ENCODE assay signal across 17 cellular contexts in the genomic region with DNA sequence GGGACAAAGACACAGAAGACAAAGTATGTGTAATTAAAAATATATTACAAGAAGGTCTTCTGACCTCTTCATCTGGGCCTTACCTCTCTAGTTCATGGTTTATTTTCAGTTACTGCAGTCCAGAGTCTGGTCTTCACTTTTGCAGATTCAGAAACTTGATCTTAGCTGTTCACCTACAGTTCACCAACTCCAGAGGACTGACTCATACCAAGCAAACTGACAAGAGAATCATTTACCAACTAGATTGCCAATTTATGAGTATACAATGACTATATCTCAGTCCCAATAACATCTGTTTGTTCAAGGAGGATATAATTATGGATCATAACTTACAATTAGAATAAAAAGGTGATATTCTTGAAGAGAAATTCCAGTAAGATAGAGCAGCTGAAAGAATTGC. TPM values are rescaled to one million over a fixed set of nuclear protein-coding genes. Genes with fewer than 3 reads are reported as not detected.
DNase-seq lines count a peak whose midpoint lies in the region; ATAC-seq lines count a peak whose summit lies in the region.
"Had no signal": no experiment of that assay in that cellular context is flagged by ENCODE, and none has a peak within 500 bp of the region (broad histone marks: within the 10 kb centered on the region; RNA-seq: fewer than 3 reads in every experiment).

No MANE protein-coding gene starts in this region.

- intact Hi-C loops in cardiac septum (cut with DNase I): no loop called here

- ATAC-seq in GM18909 (IDR thresholded peaks at IDR 0.05; ENCODE audit: poor library complexity, unreplicated experiment) (peak; percentile 94), HG02759 (IDR thresholded peaks at IDR 0.05; ENCODE audit: unreplicated experiment) (peak; percentile 86), HG03432 (IDR thresholded peaks at IDR 0.05; ENCODE audit: unreplicated experiment) (peak; percentile 77), GM21576 (IDR thresholded peaks at IDR 0.05; ENCODE audit: unreplicated experiment) (no peak), GM19328 (IDR thresholded peaks at IDR 0.05; ENCODE audit: unreplicated experiment) (no peak)
- ATAC-seq: naive thymus-derived CD4-positive, alpha-beta T cell had no signal

- DNase-seq in renal cortical epithelial cell (ENCODE audit: low read depth) (peak; percentile 42), cardiac septum (ENCODE audit: low spot score) (no peak)
- DNase-seq: activated B cell treated with CpG ODN at 0.5 μM for 24 hours; activated effector memory CD4-positive, alpha-beta T cell treated with anti-CD3 and anti-CD28 coated beads, Interleukin-2, amount 50 U/mL, for 16 hours; adrenal gland; endodermal cell; islet precursor cell; naive thymus-derived CD4-positive, alpha-beta T cell; NCI-H1930; NCI-H526 treated with DMSO at 0.1 percent for 48 hours; ovary; stimulated activated CD4-positive, alpha-beta T cell treated with anti-CD3 and anti-CD28 coated beads, Interleukin-4, amount 100 ng/mL, for 1 hour had no signal

RNA-seq across cellular contexts. Expression of a gene that starts 9.0 kb away (rescaled TPM):
- total RNA-seq in renal cortical epithelial cell (0.05 and 0.17 TPM in 2 replicates), cardiac septum (4.8 TPM)

Comparison
In these comparisons a context has a peak if more than half of its experiments do, and no peak if none do; other contexts are left out.
1. ATAC-seq: peak in GM18909 (single experiment), HG02759 (single experiment) and HG03432 (single experiment); none in GM21576 (single experiment) and GM19328 (single experiment).